ENCODE assay signal across 9 cellular contexts in genomic region chr6:39426057-39426592, GRCh38.
A peak's percentile ranks its signal among the peaks of the same experiment; 100 is the strongest.
DNase-seq lines count a peak whose midpoint lies in the region; ATAC-seq, FAIRE-seq and TF ChIP-seq lines count a peak whose summit lies in the region.
"Had no signal": no experiment of that assay in that cellular context is flagged by ENCODE, and none has a peak within 500 bp of the region (broad histone marks: within the 10 kb centered on the region; RNA-seq: fewer than 3 reads in every experiment).

No MANE protein-coding gene starts in this region.

- H2BK120ac ChIP-seq in H1 (replicated peaks; ENCODE audit: low read depth, low read length): no peak overlapping the region

- peak overlapping the region; percentile 43 for H3K27ac Mint-ChIP-seq in Calu3 (ENCODE audit: unreplicated experiment)

- H3K4me3 Mint-ChIP-seq in Calu3 (ENCODE audit: low read depth, unreplicated experiment): no peak overlapping the region

- H3K4me2 ChIP-seq in H1 (ENCODE audit: insufficient read depth in 1 of 2, low read depth in 2 of 2, low read length in 2 of 2): no peak overlapping the region

- H3K36me3 Mint-ChIP-seq in Calu3 (ENCODE audit: insufficient read depth, unreplicated experiment): no peaks in the 10 kb centered on the region

- H4K20me1 ChIP-seq in H1 (replicated peaks in 1 of 2; ENCODE audit: control insufficient read depth in 1 of 2, insufficient read depth in 2 of 2, low read length in 2 of 2): no peaks in the 10 kb centered on the region

- H3K4ac ChIP-seq in H1 (replicated peaks; ENCODE audit: insufficient read length, low read depth, low read length): no peak overlapping the region

- H3K36me3 ChIP-seq in H1 (ENCODE audit: control insufficient read depth in 2 of 4, insufficient read depth in 4 of 4, low read length in 3 of 4) (no peaks in the 10 kb centered on the region), neuron (ENCODE audit: insufficient read depth, low read length) (no peaks in the 10 kb centered on the region)

- H3K56ac ChIP-seq in H1 (replicated peaks; ENCODE audit: insufficient read length, low read depth, low read length): no peak overlapping the region

- no peak overlapping the region for H2BK5ac ChIP-seq in H1 (ENCODE audit: low read depth, low read length)

- H4K5ac ChIP-seq in H1 (ENCODE audit: insufficient read length, low read depth, low read length): no peak overlapping the region

- H3K18ac ChIP-seq in H1 (ENCODE audit: extremely low read depth, low read length): no peak overlapping the region

- POLR2A ChIA-PET in H1 (lab: Charles Lee; ENCODE audit: partially characterized antibody): interaction anchor here (0.6 kb wide), 1 partner anchor 222 kb away, joined by 4 read pairs; no protein-coding TSS in a partner anchor

- 82% methylated on average over 2 of the region's 2 CpGs; no CpG with 5 or more reads in 1 of the 2 experiments for WGBS in H1 (ENCODE audit: extremely low coverage in 1 of 2, insufficient coverage in 1 of 2, insufficient read length in 1 of 2, insufficient replicate concordance in 2 of 2, low coverage in 1 of 2, low lambda C conversion rate in 2 of 2, missing lambda C conversion rate in 1 of 2), 2 experiments

- H3K9me3 Mint-ChIP-seq in Calu3 (ENCODE audit: low read depth, unreplicated experiment): peaks cover 4% of the 10 kb centered on the region

- H3K79me2 ChIP-seq in H1 (ENCODE audit: control insufficient read depth in 1 of 2, insufficient read depth in 2 of 2, low read length in 2 of 2): no peaks in the 10 kb centered on the region

- H3K27me3 Mint-ChIP-seq in Calu3 (ENCODE audit: unreplicated experiment): peaks cover 21% of the 10 kb centered on the region

- H2BK20ac ChIP-seq in H1 (ENCODE audit: low read length): no peak overlapping the region

- no peak overlapping the region for H4K91ac ChIP-seq in H1 (replicated peaks; ENCODE audit: insufficient read length, low read length)

- H3K4me1 ChIP-seq in H1 (replicated peaks in 1 of 4; ENCODE audit: control insufficient read depth in 3 of 4, insufficient read depth in 4 of 4, low read length in 3 of 4) (peaks cover 0 to 3% (median under 1%) of the 10 kb centered on the region in 4 experiments; a peak in 2 of 7 replicates), neuron (ENCODE audit: insufficient read depth, low read length) (peaks cover 30% of the 10 kb centered on the region)

- no peaks in the 10 kb centered on the region for H3K4me1 Mint-ChIP-seq in Calu3 (ENCODE audit: low read depth, unreplicated experiment)

- H3K27me3 ChIP-seq in H1 (replicated peaks in 1 of 4; ENCODE audit: control insufficient read depth in 3 of 4, extremely low read depth in 1 of 4, insufficient read depth in 3 of 4, low read length in 3 of 4) (no peaks in the 10 kb centered on the region; a peak in 1 of 7 replicates), neuron (ENCODE audit: insufficient read depth, low read length) (no peaks in the 10 kb centered on the region)

- no peaks in the 10 kb centered on the region for H3K23me2 ChIP-seq in H1 (ENCODE audit: low read depth, low read length)

- intact Hi-C loops in Calu3 (cut with micrococcal nuclease; ENCODE audit: unreplicated experiment): no loop called here

- TF ChIP-seq RAD21 in H1 (IDR thresholded peaks at IDR 0.05 in 1 of 2, conservative IDR thresholded peaks at IDR 0.05 in 1 of 2; ENCODE audit: low read depth in 2 of 2, low read length in 2 of 2): no peak

- no peaks in the 10 kb centered on the region for H3K9me3 ChIP-seq in H1 (ENCODE audit: insufficient read depth in 2 of 2, low read depth in 1 of 2, low read length in 1 of 2)
- no peaks in the 10 kb centered on the region for H3K9me3 ChIP-seq in neuron (ENCODE audit: low read length)

- no peak overlapping the region for H2AK5ac ChIP-seq in H1 (ENCODE audit: low read depth, low read length)

- TF ChIP-seq CTCF in Calu3 (IDR thresholded peaks at IDR 0.05; ENCODE audit: unreplicated experiment): no peak
- no peak for TF ChIP-seq CTCF in H1 (IDR thresholded peaks at IDR 0.05; ENCODE audit: control extremely low read depth in 1 of 3, insufficient read depth in 1 of 3, low read depth in 1 of 3, low read length in 3 of 3)
- no peak for TF ChIP-seq CTCF in GM10266 (IDR thresholded peaks at IDR 0.05; ENCODE audit: control insufficient read depth, insufficient read depth, low read depth, missing control alignments)

- TF ChIP-seq EP300 in H1 (IDR thresholded peaks at IDR 0.05; ENCODE audit: borderline replicate concordance in 1 of 2, low read depth in 2 of 2, low read length in 2 of 2): no peak

- H3K14ac ChIP-seq in H1 (ENCODE audit: insufficient read length): no peak overlapping the region

- CTCF ChIA-PET in Calu3 (lab: Charles Lee): no interaction called here
- CTCF ChIA-PET in H1 (lab: Charles Lee; ENCODE audit: partially characterized antibody): no interaction called here

- H2AFZ ChIP-seq in H1 (ENCODE audit: low read length) (no peak overlapping the region), neuron (ENCODE audit: low read depth, low read length) (peak overlapping the region; percentile 1)

- no peak overlapping the region for H3K27ac ChIP-seq in H1 (ENCODE audit: low read depth, low read length)

- H3K79me1 ChIP-seq in H1 (ENCODE audit: low read depth, low read length): no peaks in the 10 kb centered on the region

- peak; percentile 43 for DNase-seq in Calu3
- peak; percentile 28 for DNase-seq in NCI-H2227 treated with DMSO at 0.1 percent for 48 hours (lab: John Stamatoyannopoulos, UW)
- DNase-seq in H1 (ENCODE audit: low read depth in 1 of 2, low spot score in 2 of 2): no peak
- DNase-seq in GM10266 (ENCODE audit: extremely low spot score): no peak
- DNase-seq in DMS153 (lab: John Stamatoyannopoulos, UW): no peak
- DNase-seq: stimulated activated CD4-positive, alpha-beta T cell treated with anti-CD3 and anti-CD28 coated beads, Interleukin-2, amount 100 ng/mL, for 48 hours had no signal

- no peak for FAIRE-seq in H1 (lab: Jason Lieb, UNC)

- ATAC-seq in HG02678 (IDR thresholded peaks at IDR 0.05; ENCODE audit: unreplicated experiment): no peak
- no peak for ATAC-seq in GM21390 (IDR thresholded peaks at IDR 0.05; ENCODE audit: unreplicated experiment)

- H3K4me3 ChIP-seq in H1 (ENCODE audit: extremely low read depth in 1 of 4, insufficient read depth in 2 of 4, low read depth in 3 of 4, low read length in 4 of 4) (no peak overlapping the region), neuron (ENCODE audit: low read length) (no peak overlapping the region)

- no peak overlapping the region for H2BK15ac ChIP-seq in H1 (ENCODE audit: low read length)

- H2BK12ac ChIP-seq in H1 (ENCODE audit: low read depth, low read length): no peak overlapping the region

- TF ChIP-seq POLR2A in H1 (IDR thresholded peaks at IDR 0.05; ENCODE audit: control extremely low read depth in 1 of 2, low read depth in 2 of 2, low read length in 2 of 2): no peak

- no peak overlapping the region for H3K9ac ChIP-seq in H1 (replicated peaks in 1 of 4; ENCODE audit: extremely low read depth in 1 of 4, low read depth in 3 of 4, low read length in 3 of 4)

- no peak overlapping the region for H4K8ac ChIP-seq in H1 (ENCODE audit: extremely low read depth, insufficient read depth, low read length)

- no peak overlapping the region for H3K23ac ChIP-seq in H1 (ENCODE audit: insufficient read length)

- BruUV-seq in Calu3 (replicated peaks; lab: Mats Ljungman, UMichigan): no TSS peak

TF ChIP-seq in H1, 55 proteins besides CTCF, POLR2A, EP300 and RAD21:
- TF ChIP-seq USF2 (IDR thresholded peaks at IDR 0.05; ENCODE audit: low read length): no peak
- peak; percentile 66; the same call in 1 of the 2 replicates for TF ChIP-seq JUND (IDR thresholded peaks at IDR 0.05; ENCODE audit: low read length)
- no peak for TF ChIP-seq GABPA (IDR thresholded peaks at IDR 0.05; ENCODE audit: borderline replicate concordance, insufficient read depth, low read length)
- no peak for TF ChIP-seq ATF2 (IDR thresholded peaks at IDR 0.05; ENCODE audit: low read length)
- TF ChIP-seq SP2 (IDR thresholded peaks at IDR 0.05; ENCODE audit: low read length): no peak

Comparison
In these comparisons a context has a peak if more than half of its experiments do, and no peak if none do; other contexts are left out.
1. DNase-seq: peak in Calu3 (single experiment) and NCI-H2227 treated with DMSO at 0.1 percent for 48 hours (single experiment); none in H1 (0 of 2), GM10266 (single experiment) and DMS153 (single experiment).